1 cellular context compared by ENCODE assay signal in genomic region chr16:57299009-57299718, GRCh38.
TF ChIP-seq lines count a peak whose summit lies in the region.

No MANE protein-coding gene starts in this region.

TF ChIP-seq in HepG2, 621 proteins besides CTCF, POLR2A, EP300 and RAD21 (continues in another document):
- no peak for TF ChIP-seq SP4 (CRISPR knock-in tag; IDR thresholded peaks at IDR 0.05)
- TF ChIP-seq KIAA2018 (CRISPR knock-in tag; IDR thresholded peaks at IDR 0.05; ENCODE audit: borderline replicate concordance): 0 out of 2 replicates have a peak, but pooled peaks have one; percentile 59
- TF ChIP-seq NFIC (IDR thresholded peaks at IDR 0.05; ENCODE audit: low read length): peak; percentile 15; the same call in 1 of the 2 replicates
- TF ChIP-seq ETS1 (CRISPR knock-in tag; IDR thresholded peaks at IDR 0.05): 0 out of 2 replicates have a peak, but pooled peaks have one; percentile 6
- no peak for TF ChIP-seq U2AF2 (IDR thresholded peaks at IDR 0.05; ENCODE audit: low read depth, low read length)
- no peak for TF ChIP-seq MAZ (IDR thresholded peaks at IDR 0.05; ENCODE audit: borderline replicate concordance, low read depth, low read length)
- peak; percentile 5; the same call in 1 of the 2 replicates for TF ChIP-seq MAZ (CRISPR knock-in tag; IDR thresholded peaks at IDR 0.05; ENCODE audit: low read depth)
- TF ChIP-seq ZNF510 (CRISPR knock-in tag; IDR thresholded peaks at IDR 0.05; ENCODE audit: low read depth): peak; percentile 14; the same call in 1 of the 2 replicates
- no peak for TF ChIP-seq FOXJ3 (CRISPR knock-in tag; IDR thresholded peaks at IDR 0.05; ENCODE audit: borderline replicate concordance)
- TF ChIP-seq ZNF629 (CRISPR knock-in tag; conservative IDR thresholded peaks at IDR 0.05): 0 out of 2 replicates have a peak, but pooled peaks have one; percentile 34
- peak; percentile 37 for TF ChIP-seq HNF1A (IDR thresholded peaks at IDR 0.05; ENCODE audit: low read depth)
- TF ChIP-seq HNF1A (CRISPR knock-in tag; IDR thresholded peaks at IDR 0.05; ENCODE audit: borderline replicate concordance): no peak
- no peak for TF ChIP-seq ZSCAN29 (CRISPR knock-in tag; conservative IDR thresholded peaks at IDR 0.05)
- TF ChIP-seq REST (IDR thresholded peaks at IDR 0.05; ENCODE audit: borderline replicate concordance in 1 of 2, low read depth in 1 of 2, low read length in 2 of 2): no peak
- no peak for TF ChIP-seq JUND (CRISPR knock-in tag; IDR thresholded peaks at IDR 0.05)
- TF ChIP-seq BCL3 (CRISPR knock-in tag; IDR thresholded peaks at IDR 0.05): peak; percentile 14; the same call in 1 of the 2 replicates
- TF ChIP-seq ZBTB37 (CRISPR knock-in tag; IDR thresholded peaks at IDR 0.05): no peak
- peak; percentile 75; the same call in 1 of the 2 replicates for TF ChIP-seq ADNP (CRISPR knock-in tag; IDR thresholded peaks at IDR 0.05)
- 0 out of 2 replicates have a peak, but pooled peaks have one; percentile 97 for TF ChIP-seq ZNF33A (CRISPR knock-in tag; IDR thresholded peaks at IDR 0.05; ENCODE audit: borderline replicate concordance)
- TF ChIP-seq ARID5B (CRISPR knock-in tag; IDR thresholded peaks at IDR 0.05): no peak
- TF ChIP-seq GZF1 (CRISPR knock-in tag; IDR thresholded peaks at IDR 0.05): 0 out of 2 replicates have a peak, but pooled peaks have one; percentile 43
- no peak for TF ChIP-seq TRAFD1 (CRISPR knock-in tag; IDR thresholded peaks at IDR 0.05; ENCODE audit: borderline replicate concordance)
- no peak for TF ChIP-seq ZNF773 (CRISPR knock-in tag; IDR thresholded peaks at IDR 0.05; ENCODE audit: borderline replicate concordance)
- 0 out of 3 replicates have a peak, but pooled peaks have one; percentile 4 for TF ChIP-seq MXI1 (IDR thresholded peaks at IDR 0.05; ENCODE audit: borderline replicate concordance, low read depth, low read length)
